Comparison of ENCODE assay signal across 9 cellular contexts in genomic region chr20:41249781-41250281, GRCh38.
DNase-seq lines count a peak whose midpoint lies in the region; ATAC-seq and TF ChIP-seq lines count a peak whose summit lies in the region.
"Had no signal": no experiment of that assay in that cellular context is flagged by ENCODE, and none has a peak within 500 bp of the region (broad histone marks: within the 10 kb centered on the region; RNA-seq: fewer than 3 reads in every experiment).

No MANE protein-coding gene starts in this region.

- intact Hi-C loops in dorsolateral prefrontal cortex (cut with DNase I): loop anchor here (2.0 to 10.0 kb wide), 5 partner anchors 65 to 155 kb away; partner anchors contain the start of genes ZHX3 (in 2 of the 2) and LPIN3 (in 1 of the 2)
- intact Hi-C loops in activated naive CD4-positive, alpha-beta T cell treated with anti-CD3 and anti-CD28 coated beads for 36 hours (cut with micrococcal nuclease): loop anchor here (5.0 kb wide), 1 partner anchor 92 kb away; the partner anchor contains the start of gene LPIN3

- H3K4me3 ChIP-seq in dorsolateral prefrontal cortex: peak overlapping the region in 4 of 59 donors; percentile 8 to 14 (median 13)

- peaks cover 6% of the 10 kb centered on the region for H3K4me1 Mint-ChIP-seq in activated T-cell treated with anti-CD3 and anti-CD28 coated beads, Interleukin-2, amount 50 U/mL, for 4 hours (ENCODE audit: low read depth)
- no peaks in the 10 kb centered on the region for H3K4me1 Mint-ChIP-seq in activated naive CD4-positive, alpha-beta T cell treated with anti-CD3 and anti-CD28 coated beads for 36 hours (ENCODE audit: low read depth)

- H3K4me3 Mint-ChIP-seq in activated T-cell treated with anti-CD3 and anti-CD28 coated beads, Interleukin-2, amount 50 U/mL, for 4 hours: no peak overlapping the region
- no peak overlapping the region for H3K4me3 Mint-ChIP-seq in activated naive CD4-positive, alpha-beta T cell treated with anti-CD3 and anti-CD28 coated beads for 36 hours

- DNase-seq in EL: peak; percentile 46
- peak; percentile 36 for DNase-seq in NCI-H460 (ENCODE audit: extremely low read depth, low read depth)
- DNase-seq in dorsolateral prefrontal cortex: peak in 4 of 10 donors; percentile 55 to 69 (median 60)
- peak; percentile 78 for DNase-seq in medulla oblongata (ENCODE audit: extremely low spot score)
- DNase-seq in activated T-cell treated with anti-CD3 and anti-CD28 coated beads, Interleukin-2, amount 50 U/mL, for 4 hours: no peak
- DNase-seq in NCI-H226: no peak
- DNase-seq in activated naive CD4-positive, alpha-beta T cell treated with anti-CD3 and anti-CD28 coated beads for 36 hours: no peak

- no peaks in the 10 kb centered on the region for H3K27me3 Mint-ChIP-seq in activated T-cell treated with anti-CD3 and anti-CD28 coated beads, Interleukin-2, amount 50 U/mL, for 4 hours (ENCODE audit: low read depth)
- H3K27me3 Mint-ChIP-seq in activated naive CD4-positive, alpha-beta T cell treated with anti-CD3 and anti-CD28 coated beads for 36 hours (ENCODE audit: low read depth): no peaks in the 10 kb centered on the region
- H3K27me3 Mint-ChIP-seq: IgD-negative memory B cell had no signal

- H3K9me3 Mint-ChIP-seq in activated T-cell treated with anti-CD3 and anti-CD28 coated beads, Interleukin-2, amount 50 U/mL, for 4 hours: no peaks in the 10 kb centered on the region
- no peaks in the 10 kb centered on the region for H3K9me3 Mint-ChIP-seq in activated naive CD4-positive, alpha-beta T cell treated with anti-CD3 and anti-CD28 coated beads for 36 hours
- H3K9me3 Mint-ChIP-seq: IgD-negative memory B cell had no signal

- no peak for ATAC-seq in activated T-cell treated with anti-CD3 and anti-CD28 coated beads, Interleukin-2, amount 50 U/mL, for 4 hours
- ATAC-seq in HG03175 (IDR thresholded peaks at IDR 0.05; ENCODE audit: unreplicated experiment): no peak

- H3K36me3 Mint-ChIP-seq in activated T-cell treated with anti-CD3 and anti-CD28 coated beads, Interleukin-2, amount 50 U/mL, for 4 hours (ENCODE audit: insufficient read depth): no peaks in the 10 kb centered on the region
- H3K36me3 Mint-ChIP-seq in activated naive CD4-positive, alpha-beta T cell treated with anti-CD3 and anti-CD28 coated beads for 36 hours (ENCODE audit: low read depth): no peaks in the 10 kb centered on the region
- H3K36me3 Mint-ChIP-seq: IgD-negative memory B cell had no signal

- CTCF ChIA-PET in activated naive CD4-positive, alpha-beta T cell treated with anti-CD3 and anti-CD28 coated beads for 36 hours (lab: Charles Lee): no interaction called here

- H3K27ac Mint-ChIP-seq in activated naive CD4-positive, alpha-beta T cell treated with anti-CD3 and anti-CD28 coated beads for 36 hours: no peak overlapping the region

- H3K27me3 ChIP-seq in dorsolateral prefrontal cortex: no peaks in the 10 kb centered on the region

- H3K27ac ChIP-seq in dorsolateral prefrontal cortex: peak overlapping the region; percentile 80 to 99 (median 95)

- peak in 51 of 56 donors; percentile 23 to 74 (median 50) for TF ChIP-seq CTCF in dorsolateral prefrontal cortex (IDR thresholded peaks at IDR 0.05 in 54 of 56, conservative IDR thresholded peaks at IDR 0.05 in 2 of 56; ENCODE audit: low read depth in 1 of 56, partially characterized antibody in 56 of 56)

Comparison
In these comparisons a context has a peak if more than half of its experiments do, and no peak if none do; other contexts are left out.
1. DNase-seq: peak in EL (single experiment), NCI-H460 (single experiment) and medulla oblongata (single experiment); none in activated T-cell treated with anti-CD3 and anti-CD28 coated beads, Interleukin-2, amount 50 U/mL, for 4 hours (single experiment), NCI-H226 (single experiment) and activated naive CD4-positive, alpha-beta T cell treated with anti-CD3 and anti-CD28 coated beads for 36 hours (single experiment).